ENCODE assay signal across 8 cellular contexts in the genomic region with DNA sequence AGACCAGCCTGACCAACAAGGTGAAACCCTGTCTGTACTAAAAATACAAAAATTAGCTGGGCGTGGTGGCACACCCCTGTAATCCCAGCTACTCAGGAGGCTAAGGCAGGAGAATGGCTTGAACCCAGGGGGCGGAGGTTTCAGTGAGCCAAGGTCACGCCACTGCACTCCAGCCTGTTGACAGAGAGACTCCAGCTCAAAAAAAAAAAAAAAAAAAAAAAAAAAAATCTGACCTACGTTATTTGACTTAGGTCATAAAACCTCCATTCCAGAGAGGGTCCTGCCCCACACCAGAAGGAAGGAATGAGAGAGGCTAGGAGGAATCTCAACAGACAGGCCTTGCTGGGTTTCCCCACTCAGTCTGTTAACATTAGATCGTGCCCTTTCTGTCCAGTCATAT. TPM values are rescaled to one million over a fixed set of nuclear protein-coding genes. Genes with fewer than 3 reads are reported as not detected.
"Had no signal": no experiment of that assay in that cellular context is flagged by ENCODE, and none has a peak within 500 bp of the region (broad histone marks: within the 10 kb centered on the region; RNA-seq: fewer than 3 reads in every experiment).

No MANE protein-coding gene starts in this region.

RNA-seq across cellular contexts. Expression of gene TAC3, which starts 2.0 kb away (rescaled TPM):
- total RNA-seq: activated B cell treated with CpG ODN at 0.5 μM for 24 hours; activated CD4-positive, alpha-beta memory T cell treated with anti-CD3 and anti-CD28 coated beads for 36 hours; body of pancreas; breast epithelium; cardiac septum; NCI-H460; SK-MEL-5; T-helper 17 cell had no signal

RNA-seq across cellular contexts. Expression of gene MYO1A, which starts 31.6 kb away (rescaled TPM):
- total RNA-seq: NCI-H460, SK-MEL-5 had no signal
